ENCODE assay signal across 1 cellular context in genomic region chr3:49104427-49105291, GRCh38.
TF ChIP-seq lines count a peak whose summit lies in the region.

TSS of gene QARS1 (minus strand) at chr3:49104757. CDS start at chr3:49104733, 24 bp downstream.

TF ChIP-seq in HepG2, 621 proteins besides CTCF, POLR2A, EP300 and RAD21 (continued from another document and continues in another):
- peak; percentile 40; the same call in 1 of the 2 replicates for TF ChIP-seq SNAPC4 (CRISPR knock-in tag; IDR thresholded peaks at IDR 0.05)
- TF ChIP-seq ZNF552 (CRISPR knock-in tag; IDR thresholded peaks at IDR 0.05; ENCODE audit: borderline replicate concordance), result no peak
- TF ChIP-seq ZFP91 (CRISPR knock-in tag; IDR thresholded peaks at IDR 0.05; ENCODE audit: borderline replicate concordance), result peak; percentile 83
- TF ChIP-seq REST (IDR thresholded peaks at IDR 0.05; ENCODE audit: borderline replicate concordance in 1 of 2, low read depth in 1 of 2, low read length in 2 of 2), result peak in 1 of 2 experiments; percentile 38; a peak in 1 of 4 replicates
- peak; percentile 63; the same call in 1 of the 2 replicates for TF ChIP-seq ZNF616 (CRISPR knock-in tag; IDR thresholded peaks at IDR 0.05; ENCODE audit: low read depth)
- TF ChIP-seq NR2F6 (IDR thresholded peaks at IDR 0.05), result peak; percentile 78
- peak; percentile 84 for TF ChIP-seq NR2F6 (CRISPR knock-in tag; IDR thresholded peaks at IDR 0.05)
- peak; percentile 71; the same call in 1 of the 2 replicates for TF ChIP-seq GMEB1 (CRISPR knock-in tag; IDR thresholded peaks at IDR 0.05; ENCODE audit: borderline replicate concordance)
- TF ChIP-seq HNRNPK (IDR thresholded peaks at IDR 0.05; ENCODE audit: low read depth, low read length, poor library complexity, severe bottlenecking), result no peak
- peak; percentile 41 for TF ChIP-seq SOX5 (CRISPR knock-in tag; IDR thresholded peaks at IDR 0.05; ENCODE audit: borderline replicate concordance)
- peak; percentile 68 for TF ChIP-seq MXI1 (IDR thresholded peaks at IDR 0.05; ENCODE audit: borderline replicate concordance, low read depth, low read length)
- no peak for TF ChIP-seq MTF1 (CRISPR knock-in tag; IDR thresholded peaks at IDR 0.05)
- TF ChIP-seq ATF2 (CRISPR knock-in tag; IDR thresholded peaks at IDR 0.05), result no peak
- peak; percentile 58; the same call in 1 of the 2 replicates for TF ChIP-seq ZSCAN9 (CRISPR knock-in tag; IDR thresholded peaks at IDR 0.05; ENCODE audit: borderline replicate concordance)
- TF ChIP-seq ZNF879 (CRISPR knock-in tag; IDR thresholded peaks at IDR 0.05), result 0 out of 2 replicates have a peak, but pooled peaks have one; percentile 52
- peak in 1 of 2 experiments; percentile 81; a peak in 2 of 4 replicates for TF ChIP-seq KLF16 (CRISPR knock-in tag; IDR thresholded peaks at IDR 0.05)
- no peak for TF ChIP-seq MEIS1 (CRISPR knock-in tag; IDR thresholded peaks at IDR 0.05; ENCODE audit: borderline replicate concordance)
- TF ChIP-seq ZNF101 (CRISPR knock-in tag; IDR thresholded peaks at IDR 0.05; ENCODE audit: borderline replicate concordance, low read depth), result peak; percentile 66; the same call in 1 of the 2 replicates
- no peak for TF ChIP-seq FOXP1 (IDR thresholded peaks at IDR 0.05)
- no peak for TF ChIP-seq FOXP1 (CRISPR knock-in tag; IDR thresholded peaks at IDR 0.05)
- no peak for TF ChIP-seq SP140L (CRISPR knock-in tag; IDR thresholded peaks at IDR 0.05; ENCODE audit: borderline replicate concordance)
- no peak for TF ChIP-seq MBNL3 (CRISPR knock-in tag; conservative IDR thresholded peaks at IDR 0.05)
- TF ChIP-seq ZNF362 (CRISPR knock-in tag; IDR thresholded peaks at IDR 0.05; ENCODE audit: borderline replicate concordance), result peak; percentile 99
- TF ChIP-seq MYC (CRISPR knock-in tag; IDR thresholded peaks at IDR 0.05; ENCODE audit: borderline replicate concordance), result peak; percentile 94; the same call in 1 of the 2 replicates
- peak; percentile 75 for TF ChIP-seq HIVEP1 (CRISPR knock-in tag; IDR thresholded peaks at IDR 0.05)
- TF ChIP-seq ZBTB7A (CRISPR knock-in tag; IDR thresholded peaks at IDR 0.05), result peak; percentile 51
- no peak for TF ChIP-seq JDP2 (CRISPR knock-in tag; IDR thresholded peaks at IDR 0.05; ENCODE audit: borderline replicate concordance)
- peak; percentile 26; the same call in 1 of the 2 replicates for TF ChIP-seq ZNF800 (CRISPR knock-in tag; IDR thresholded peaks at IDR 0.05)
- TF ChIP-seq ZNF34 (CRISPR knock-in tag; IDR thresholded peaks at IDR 0.05; ENCODE audit: borderline replicate concordance), result 0 out of 2 replicates have a peak, but pooled peaks have one; percentile 42
- TF ChIP-seq AGO2 (optimal IDR thresholded peaks at IDR 0.05; ENCODE audit: low read depth, low read length), result peak; percentile 76
- peak; percentile 74 for TF ChIP-seq SMAD3 (CRISPR knock-in tag; IDR thresholded peaks at IDR 0.05)
- TF ChIP-seq ZNF383 (CRISPR knock-in tag; IDR thresholded peaks at IDR 0.05; ENCODE audit: borderline replicate concordance), result peak; percentile 73; the same call in 1 of the 2 replicates
- peak; percentile 26; the same call in 1 of the 2 replicates for TF ChIP-seq ZFP1 (CRISPR knock-in tag; IDR thresholded peaks at IDR 0.05)
- peak; percentile 37; the same call in 1 of the 2 replicates for TF ChIP-seq ISL2 (CRISPR knock-in tag; IDR thresholded peaks at IDR 0.05)
- TF ChIP-seq ZNF891 (CRISPR knock-in tag; IDR thresholded peaks at IDR 0.05), result peak; percentile 79; the same call in 1 of the 2 replicates
- peak; percentile 88; the same call in 1 of the 2 replicates for TF ChIP-seq ZNF430 (CRISPR knock-in tag; IDR thresholded peaks at IDR 0.05)
- peak; percentile 63 for TF ChIP-seq CREM (IDR thresholded peaks at IDR 0.05)
- no peak for TF ChIP-seq CREM (CRISPR knock-in tag; IDR thresholded peaks at IDR 0.05)
- TF ChIP-seq ELF3 (CRISPR knock-in tag; IDR thresholded peaks at IDR 0.05), result peak; percentile 84
- no peak for TF ChIP-seq ZC3H13 (CRISPR knock-in tag; IDR thresholded peaks at IDR 0.05)
- no peak for TF ChIP-seq KLF15 (CRISPR knock-in tag; IDR thresholded peaks at IDR 0.05; ENCODE audit: borderline replicate concordance)
- TF ChIP-seq SP1 (IDR thresholded peaks at IDR 0.05), result no peak
- TF ChIP-seq SP1 (CRISPR knock-in tag; IDR thresholded peaks at IDR 0.05), result peak; percentile 64
- no peak for TF ChIP-seq FOXA1 (IDR thresholded peaks at IDR 0.05)
- TF ChIP-seq FOXA1 (CRISPR knock-in tag; IDR thresholded peaks at IDR 0.05), result no peak
- TF ChIP-seq NCOA2 (CRISPR knock-in tag; IDR thresholded peaks at IDR 0.05), result peak; percentile 13; the same call in 1 of the 2 replicates
- 0 out of 2 replicates have a peak, but pooled peaks have one; percentile 45 for TF ChIP-seq ZNF558 (CRISPR knock-in tag; IDR thresholded peaks at IDR 0.05; ENCODE audit: borderline replicate concordance)
- TF ChIP-seq MEIS2 (CRISPR knock-in tag; IDR thresholded peaks at IDR 0.05), result no peak
- TF ChIP-seq ZNF841 (CRISPR knock-in tag; IDR thresholded peaks at IDR 0.05; ENCODE audit: borderline replicate concordance), result no peak
- TF ChIP-seq SMAD1 (CRISPR knock-in tag; IDR thresholded peaks at IDR 0.05; ENCODE audit: borderline replicate concordance, low read depth), result 0 out of 2 replicates have a peak, but pooled peaks have one; percentile 70
- 0 out of 2 replicates have a peak, but pooled peaks have one; percentile 23 for TF ChIP-seq ZNF772 (CRISPR knock-in tag; IDR thresholded peaks at IDR 0.05)
